13 cellular contexts compared by ENCODE assay signal in the genomic region with DNA sequence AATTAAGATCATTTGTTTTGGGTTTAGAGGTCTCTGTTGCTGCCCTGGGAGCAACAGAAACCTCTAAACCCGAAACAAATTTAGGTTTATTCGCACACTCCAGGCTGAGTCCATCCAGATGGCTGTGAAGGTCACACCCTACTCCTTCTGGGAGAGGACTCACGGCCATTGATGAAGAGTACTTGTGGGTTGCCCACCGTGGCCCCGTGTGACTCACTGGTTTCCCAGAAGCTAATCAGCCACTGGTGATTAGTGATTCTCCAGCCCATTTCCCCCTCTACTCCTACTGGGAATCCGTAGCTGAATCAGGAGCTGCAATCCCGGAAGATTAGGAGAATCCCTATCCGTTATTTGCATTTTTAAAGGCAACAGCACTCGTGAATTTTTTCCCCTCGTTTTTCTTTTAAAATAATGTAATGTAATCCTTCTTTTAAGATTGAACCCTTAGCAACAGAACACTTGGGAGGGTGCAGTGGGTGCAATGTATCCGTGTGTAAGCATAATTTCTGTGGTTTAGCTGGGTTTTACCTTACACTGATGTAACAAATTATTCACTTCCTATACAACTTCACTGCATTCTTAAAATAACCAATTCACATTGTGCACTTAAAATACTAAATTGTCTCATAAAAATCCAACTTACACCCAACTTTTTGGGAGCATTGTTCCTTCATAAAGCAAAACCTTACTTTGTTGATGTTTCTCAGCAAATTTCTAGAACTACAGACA. TPM values are rescaled to one million over a fixed set of nuclear protein-coding genes. Genes with fewer than 3 reads are reported as not detected.
DNase-seq lines count a peak whose midpoint lies in the region; ATAC-seq, FAIRE-seq and TF ChIP-seq lines count a peak whose summit lies in the region.
"Had no signal": no experiment of that assay in that cellular context is flagged by ENCODE, and none has a peak within 500 bp of the region (broad histone marks: within the 10 kb centered on the region; RNA-seq: fewer than 3 reads in every experiment).

No MANE protein-coding gene starts in this region.

- H3K9ac ChIP-seq in astrocyte (ENCODE audit: low read length) = no peak overlapping the region

- no peaks in the 10 kb centered on the region for H3K9me3 ChIP-seq in astrocyte (ENCODE audit: insufficient read depth, low read depth, low read length)
- no peaks in the 10 kb centered on the region for H3K9me3 ChIP-seq in uterus
- H3K9me3 ChIP-seq in small intestine (ENCODE audit: control insufficient read depth, low read depth) = no peaks in the 10 kb centered on the region

- intact Hi-C loops in uterus (cut with DNase I; ENCODE audit: low total_unique reads) = no loop called here

- H3K36me3 ChIP-seq in ACC112 (ENCODE audit: insufficient read depth, low read length) = no peaks in the 10 kb centered on the region
- no peaks in the 10 kb centered on the region for H3K36me3 ChIP-seq in astrocyte (ENCODE audit: insufficient read depth, low read length)
- H3K36me3 ChIP-seq in uterus = no peaks in the 10 kb centered on the region
- no peaks in the 10 kb centered on the region for H3K36me3 ChIP-seq in small intestine (ENCODE audit: control insufficient read depth in 2 of 2, insufficient read depth in 2 of 2, low read length in 2 of 2)

- FAIRE-seq in astrocyte (lab: Jason Lieb, UNC) (no peak), GM12892 (lab: Jason Lieb, UNC) (no peak), small intestine (lab: Jason Lieb, UNC) (no peak)

- H3K79me2 ChIP-seq in ACC112 (ENCODE audit: control insufficient read depth, insufficient read depth, low read length, unreplicated experiment) (no peaks in the 10 kb centered on the region), astrocyte (ENCODE audit: insufficient read depth, low read length) (no peaks in the 10 kb centered on the region)

- no peaks in the 10 kb centered on the region for H3K27me3 ChIP-seq in ACC112 (ENCODE audit: insufficient read depth, low read length)
- H3K27me3 ChIP-seq in astrocyte (ENCODE audit: insufficient read depth, low read length) = no peaks in the 10 kb centered on the region
- H3K27me3 ChIP-seq in uterus = no peaks in the 10 kb centered on the region
- H3K27me3 ChIP-seq in small intestine (ENCODE audit: control insufficient read depth in 2 of 2, insufficient read depth in 2 of 2, low read length in 2 of 2) = no peaks in the 10 kb centered on the region

- peak overlapping the region; percentile 27 for H2AFZ ChIP-seq in ACC112 (ENCODE audit: low read length, unreplicated experiment)
- H2AFZ ChIP-seq in astrocyte (ENCODE audit: low read depth, low read length) = no peak overlapping the region

- peaks cover 40% of the 10 kb centered on the region for H3K4me1 Mint-ChIP-seq in astrocyte (ENCODE audit: low read depth, unreplicated experiment)

- H3K4me3 Mint-ChIP-seq in astrocyte (ENCODE audit: unreplicated experiment) = no peak overlapping the region
- H3K4me3 Mint-ChIP-seq: CD4-positive, alpha-beta T cell had no signal

- ATAC-seq in GM18861 (IDR thresholded peaks at IDR 0.05; ENCODE audit: unreplicated experiment) = no peak

- H3K27ac ChIP-seq in ACC112 (ENCODE audit: low read depth, low read length) (peak overlapping the region; percentile 43), astrocyte (ENCODE audit: low read depth, low read length) (no peak overlapping the region), uterus (no peak overlapping the region), small intestine (ENCODE audit: low read depth in 1 of 2, low read length in 1 of 2) (peak overlapping the region in 1 of 2 donors; percentile 55)

- H3K27ac Mint-ChIP-seq in astrocyte (ENCODE audit: unreplicated experiment) = peak overlapping the region; percentile 85
- H3K27ac Mint-ChIP-seq: CD4-positive, alpha-beta T cell had no signal

- H4K20me1 ChIP-seq in astrocyte (ENCODE audit: insufficient read depth, low read length) = no peaks in the 10 kb centered on the region

- peaks cover 5% of the 10 kb centered on the region for H3K27me3 Mint-ChIP-seq in astrocyte (ENCODE audit: low read depth, unreplicated experiment)
- H3K27me3 Mint-ChIP-seq: CD4-positive, alpha-beta T cell had no signal

- 66 to 81% (median 74%) methylated on average over 11 of the region's 11 CpGs for WGBS in small intestine, 3 donors

- no peaks in the 10 kb centered on the region for H3K9me3 Mint-ChIP-seq in astrocyte (ENCODE audit: unreplicated experiment)
- H3K9me3 Mint-ChIP-seq: CD4-positive, alpha-beta T cell had no signal

- no peak overlapping the region; the same call in none of the 2 replicates for H3K4me3 ChIP-seq in ACC112 (ENCODE audit: low read depth, low read length)
- H3K4me3 ChIP-seq in astrocyte (ENCODE audit: insufficient read depth, low read depth, low read length) = no peak overlapping the region
- H3K4me3 ChIP-seq in uterus = no peak overlapping the region
- H3K4me3 ChIP-seq in small intestine (ENCODE audit: low read depth in 1 of 2, low read length in 2 of 2) = no peak overlapping the region
- H3K4me3 ChIP-seq: lung had no signal

- H3K4me2 ChIP-seq in astrocyte (ENCODE audit: low read length) = peak overlapping the region; percentile 61

- DNase-seq in ELR (ENCODE audit: low read depth) = peak; percentile 52
- DNase-seq in astrocyte (ENCODE audit: low read depth) = peak; percentile 89
- DNase-seq in iris pigment epithelial cell (ENCODE audit: low read depth) = peak; percentile 71
- DNase-seq in uterus = no peak
- DNase-seq in GM12892 (ENCODE audit: insufficient read length) = no peak
- no peak for DNase-seq in small intestine
- DNase-seq: activated CD4-positive, alpha-beta T cell treated with anti-CD3 and anti-CD28 coated beads, Interleukin-2, amount 50 U/mL, for 48 hours; CD4-positive, alpha-beta T cell; NCI-H1417; stimulated activated CD4-positive, alpha-beta T cell treated with anti-CD3 and anti-CD28 coated beads, Interleukin-4, amount 100 ng/mL, for 4 hours had no signal

- no peaks in the 10 kb centered on the region for H3K36me3 Mint-ChIP-seq in astrocyte (ENCODE audit: low read depth, unreplicated experiment)

- H3K4me1 ChIP-seq in ACC112 (ENCODE audit: control insufficient read depth, insufficient read depth, low read length, unreplicated experiment) (peaks cover 32% of the 10 kb centered on the region), astrocyte (ENCODE audit: insufficient read depth, low read length) (peaks cover 30% of the 10 kb centered on the region), uterus (no peaks in the 10 kb centered on the region), small intestine (ENCODE audit: control insufficient read depth in 2 of 2, insufficient read depth in 1 of 2, low read depth in 1 of 2, low read length in 1 of 2) (peaks cover 0 to 5% of the 10 kb centered on the region in 2 donors)

- TF ChIP-seq CTCF in astrocyte (IDR thresholded peaks at IDR 0.05; ENCODE audit: insufficient read depth, low read depth, low read length) = no peak
- no peak for TF ChIP-seq CTCF in uterus (IDR thresholded peaks at IDR 0.05)

- no peak for TF ChIP-seq POLR2A in uterus (IDR thresholded peaks at IDR 0.05)
- no peak for TF ChIP-seq POLR2A in GM12892 (IDR thresholded peaks at IDR 0.05; ENCODE audit: low read depth, low read length)

RNA-seq across cellular contexts. Expression of gene EPAS1, which starts 27.5 kb away (rescaled TPM):
- total RNA-seq in astrocyte = 42.8 and 42.9 TPM in 2 replicates
- total RNA-seq in uterus = 100 to 1,000 TPM in 3 of 4 donors, 10 to 100 TPM in 1; 35.0 to 465 (median 202) TPM
- polyA plus RNA-seq in GM12892 (2012; ENCODE audit: missing spikeins) = 0.11 TPM
- polyA plus RNA-seq in small intestine = 100 to 1,000 TPM in 1 of 3 donors, 10 to 100 TPM in 2; 63.0 to 106 (median 65.3) TPM

Comparison
In these comparisons a context has a peak if more than half of its experiments do, and no peak if none do; other contexts are left out.
1. DNase-seq: peak in ELR (single experiment), astrocyte (single experiment) and iris pigment epithelial cell (single experiment); none in uterus (0 of 2), GM12892 (single experiment) and small intestine (single experiment).